In genomic region chr22:50548913-50549790, GRCh38 we compare ENCODE assay signal across 2 cellular contexts.
TF ChIP-seq lines count a peak whose summit lies in the region.

No MANE protein-coding gene starts in this region.

TF ChIP-seq in GM23338, 12 proteins besides CTCF, POLR2A, EP300 and RAD21:
- TF ChIP-seq EZH2 (IDR thresholded peaks at IDR 0.05; ENCODE audit: low read depth, unreplicated experiment) = no peak
- TF ChIP-seq ZNF331 (CRISPR knock-in tag; IDR thresholded peaks at IDR 0.05; ENCODE audit: low read depth) = no peak
TF ChIP-seq in GM23338: peak in this region for 0.

TF ChIP-seq in GM12878, 131 proteins besides CTCF, POLR2A, EP300 and RAD21:
- TF ChIP-seq BMI1 (IDR thresholded peaks at IDR 0.05; ENCODE audit: borderline replicate concordance) = no peak
- no peak for TF ChIP-seq SUPT20H (IDR thresholded peaks at IDR 0.05; ENCODE audit: borderline replicate concordance, control insufficient read depth, low read depth, low read length)
- no peak for TF ChIP-seq SPI1 (IDR thresholded peaks at IDR 0.05; ENCODE audit: borderline replicate concordance, insufficient read depth, low read depth, low read length)
- TF ChIP-seq CREM (IDR thresholded peaks at IDR 0.05; ENCODE audit: low read depth) = no peak
- TF ChIP-seq TCF3 (IDR thresholded peaks at IDR 0.05; ENCODE audit: borderline replicate concordance, insufficient read depth, low read depth, low read length) = 0 out of 2 replicates have a peak, but pooled peaks have one; percentile 6
- no peak for TF ChIP-seq STAT1 (conservative IDR thresholded peaks at IDR 0.05)
- 0 out of 2 replicates have a peak, but pooled peaks have one; percentile 9 for TF ChIP-seq TCF12 (IDR thresholded peaks at IDR 0.05; ENCODE audit: low read depth, low read length)
- no peak for TF ChIP-seq POLR2AphosphoS2 (IDR thresholded peaks at IDR 0.05; ENCODE audit: low read depth, low read length)
- peak; percentile 13 for TF ChIP-seq IKZF1 (conservative IDR thresholded peaks at IDR 0.05)
- 0 out of 2 replicates have a peak, but pooled peaks have one; percentile 23 for TF ChIP-seq DPF2 (IDR thresholded peaks at IDR 0.05)
